Comparison of ENCODE assay signal across 1 cellular context in the genomic region with DNA sequence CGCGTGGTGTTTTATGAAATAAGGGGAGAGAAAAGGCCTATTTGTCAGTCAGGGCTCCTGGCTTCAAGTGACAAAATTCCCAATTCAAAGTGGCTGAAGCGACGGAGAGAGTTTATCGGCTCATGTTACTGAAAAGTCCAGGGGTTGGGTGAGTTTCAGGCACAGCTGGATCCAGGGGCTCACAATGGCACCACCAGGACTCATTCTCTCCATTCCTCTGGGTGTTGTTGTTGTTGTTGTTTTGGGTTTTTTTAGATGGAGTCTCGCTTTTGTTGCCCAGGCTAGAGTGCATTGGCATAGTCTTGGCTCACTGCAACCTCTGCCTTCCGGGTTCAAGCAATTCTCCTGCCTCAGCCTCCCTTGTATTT.
TF ChIP-seq lines count a peak whose summit lies in the region.

No MANE protein-coding gene starts in this region.

TF ChIP-seq in K562, 482 proteins besides CTCF, POLR2A, EP300 and RAD21:
- TF ChIP-seq, protein P1, sequence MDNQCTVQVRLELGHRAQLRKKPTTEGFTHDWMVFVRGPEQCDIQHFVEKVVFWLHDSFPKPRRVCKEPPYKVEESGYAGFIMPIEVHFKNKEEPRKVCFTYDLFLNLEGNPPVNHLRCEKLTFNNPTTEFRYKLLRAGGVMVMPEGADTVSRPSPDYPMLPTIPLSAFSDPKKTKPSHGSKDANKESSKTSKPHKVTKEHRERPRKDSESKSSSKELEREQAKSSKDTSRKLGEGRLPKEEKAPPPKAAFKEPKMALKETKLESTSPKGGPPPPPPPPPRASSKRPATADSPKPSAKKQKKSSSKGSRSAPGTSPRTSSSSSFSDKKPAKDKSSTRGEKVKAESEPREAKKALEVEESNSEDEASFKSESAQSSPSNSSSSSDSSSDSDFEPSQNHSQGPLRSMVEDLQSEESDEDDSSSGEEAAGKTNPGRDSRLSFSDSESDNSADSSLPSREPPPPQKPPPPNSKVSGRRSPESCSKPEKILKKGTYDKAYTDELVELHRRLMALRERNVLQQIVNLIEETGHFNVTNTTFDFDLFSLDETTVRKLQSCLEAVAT (IDR thresholded peaks at IDR 0.05) = 0 out of 4 replicates have a peak, but pooled peaks of 1 of the 2 experiments have one; percentile 20
- TF ChIP-seq GABPB1 (CRISPR knock-in tag; IDR thresholded peaks at IDR 0.05) = no peak
